In the genomic region with DNA sequence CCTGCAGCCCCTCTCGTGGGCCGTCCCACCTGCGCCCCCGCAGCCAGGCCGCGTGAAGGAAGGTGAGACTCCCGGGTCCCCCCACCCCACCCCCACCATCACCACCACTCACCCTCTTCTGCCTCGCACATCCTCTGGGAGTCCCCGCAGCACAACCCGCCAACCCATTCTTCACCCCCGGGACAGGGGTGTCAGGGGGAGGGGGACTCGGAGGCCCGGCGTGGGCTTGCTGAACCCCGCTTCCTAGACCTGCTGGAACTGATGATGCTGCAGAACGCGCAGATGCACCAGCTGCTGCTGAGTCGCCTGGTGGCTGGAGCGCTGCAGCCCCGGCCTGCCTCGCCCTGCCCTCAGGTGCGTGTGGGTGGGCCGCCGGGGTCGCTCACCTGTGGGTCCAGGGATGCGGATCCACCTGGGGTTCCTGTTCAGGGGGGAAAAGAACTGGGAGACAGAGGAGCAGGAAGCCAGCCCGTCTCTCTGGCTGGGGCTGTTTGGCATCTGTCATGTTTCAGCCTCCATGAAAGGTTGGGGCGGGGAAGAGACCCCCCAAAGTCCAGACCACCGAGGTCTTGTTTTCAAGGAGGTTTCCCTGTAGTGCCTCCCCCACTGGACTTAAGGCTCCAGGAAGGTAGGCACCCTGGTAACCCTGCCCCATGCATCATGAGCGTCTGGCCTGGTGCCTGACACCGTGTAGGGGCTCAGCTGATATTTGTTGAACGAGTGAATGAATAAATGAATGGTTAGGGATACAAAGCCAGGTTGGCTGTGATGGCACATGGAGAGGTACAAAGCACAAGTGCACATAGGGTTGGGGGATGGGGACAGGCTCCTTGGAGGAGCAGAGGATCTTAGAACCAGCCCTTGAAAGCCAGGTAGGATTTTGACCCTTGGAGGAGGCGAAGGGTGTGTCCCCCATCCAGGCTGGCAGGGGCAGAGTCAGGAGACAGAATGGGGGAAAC, we compare ENCODE assay signal across 8 cellular contexts. TPM values are rescaled to one million over a fixed set of nuclear protein-coding genes. Genes with fewer than 3 reads are reported as not detected.
DNase-seq lines count a peak whose midpoint lies in the region; ATAC-seq and TF ChIP-seq lines count a peak whose summit lies in the region.

No MANE protein-coding gene starts in this region.

- 41% methylated on average over 10 of the region's 33 CpGs for WGBS in esophagus muscularis mucosa

- TF ChIP-seq CTCF in GM12865 (IDR thresholded peaks at IDR 0.05; ENCODE audit: insufficient read depth, low read depth, low read length, missing control alignments) (no peak), SU-DHL-6 (IDR thresholded peaks at IDR 0.05; ENCODE audit: insufficient read depth, low read length, poor library complexity, severe bottlenecking) (no peak), esophagus muscularis mucosa (IDR thresholded peaks at IDR 0.05) (no peak)

- H3K4me2 ChIP-seq in SU-DHL-6 (ENCODE audit: low read depth, low read length, poor library complexity, severe bottlenecking): peak overlapping the region; percentile 44

- H3K36me3 ChIP-seq in SU-DHL-6 (ENCODE audit: low read length) (no peaks in the 10 kb centered on the region), esophagus muscularis mucosa (peaks cover 0 to 17% (median 4%) of the 10 kb centered on the region in 4 donors)

- H3K4me3 ChIP-seq in GM12865 (ENCODE audit: low read depth, low read length) (peak overlapping the region; percentile 77), SU-DHL-6 (ENCODE audit: insufficient read depth, low read length, poor library complexity, severe bottlenecking) (no peak overlapping the region), esophagus muscularis mucosa (peak overlapping the region; percentile 54 to 68 (median 58))

- peak overlapping the region; percentile 22; the same call in 1 of the 2 replicates for H3K9ac ChIP-seq in SU-DHL-6 (ENCODE audit: low read length)

- H3K27me3 ChIP-seq in SU-DHL-6 (ENCODE audit: low read length) (no peaks in the 10 kb centered on the region), esophagus muscularis mucosa (peaks cover 0 to 68% (median 16%) of the 10 kb centered on the region in 4 donors)

- H2AFZ ChIP-seq in SU-DHL-6 (ENCODE audit: low read depth, low read length, severe bottlenecking): no peak overlapping the region

- no peaks in the 10 kb centered on the region for H3K9me2 ChIP-seq in SU-DHL-6 (replicated peaks; ENCODE audit: insufficient read depth, low read length)

- H3K9me3 ChIP-seq in SU-DHL-6 (ENCODE audit: insufficient read depth, low read length): no peaks in the 10 kb centered on the region
- H3K9me3 ChIP-seq in esophagus muscularis mucosa: no peaks in the 10 kb centered on the region

- intact Hi-C loops in esophagus muscularis mucosa (cut with DNase I) (no loop called here), posterior vena cava (cut with DNase I) (no loop called here)

- no peak for DNase-seq in GM12865 (ENCODE audit: low read depth)
- DNase-seq in esophagus muscularis mucosa (ENCODE audit: extremely low spot score): no peak
- DNase-seq in posterior vena cava (ENCODE audit: low spot score): peak; percentile 56
- no peak for DNase-seq in NCI-H2029 treated with DMSO at 0.1 percent for 48 hours (lab: John Stamatoyannopoulos, UW)

- no peaks in the 10 kb centered on the region for H3K79me2 ChIP-seq in SU-DHL-6 (ENCODE audit: insufficient read depth, low read length)

- no peaks in the 10 kb centered on the region for H3F3A ChIP-seq in SU-DHL-6 (ENCODE audit: insufficient read depth)

- H3K4me1 ChIP-seq in esophagus muscularis mucosa: peaks cover 20 to 31% (median 25%) of the 10 kb centered on the region in 4 donors

- no peak overlapping the region for H3K27ac ChIP-seq in SU-DHL-6 (ENCODE audit: low read depth, low read length)
- peak overlapping the region in 2 of 4 donors; percentile 43 to 62 for H3K27ac ChIP-seq in esophagus muscularis mucosa (replicated peaks in 1 of 4)

- H4K20me1 ChIP-seq in SU-DHL-6 (ENCODE audit: low read depth, low read length): no peaks in the 10 kb centered on the region

- no peak for TF ChIP-seq POLR2A in esophagus muscularis mucosa (IDR thresholded peaks at IDR 0.05; ENCODE audit: low read depth)

- ATAC-seq in GM19023 (IDR thresholded peaks at IDR 0.05; ENCODE audit: unreplicated experiment) (no peak), GM18517 (IDR thresholded peaks at IDR 0.05; ENCODE audit: unreplicated experiment) (no peak), HG03039 (IDR thresholded peaks at IDR 0.05; ENCODE audit: unreplicated experiment) (no peak)

- TF ChIP-seq EP300 in esophagus muscularis mucosa (IDR thresholded peaks at IDR 0.05): no peak

RNA-seq across cellular contexts. Expression of a gene that starts 0.8 kb away (rescaled TPM):
- total RNA-seq in esophagus muscularis mucosa: under 1 TPM in 3 of 4 donors, not detected in 1; 0.23 to 0.42 (median 0.39) TPM
- total RNA-seq in posterior vena cava: under 1 TPM; 0.29 to 0.69 TPM

RNA-seq across cellular contexts. Expression of a gene that starts 21.4 kb away (rescaled TPM):
- total RNA-seq in esophagus muscularis mucosa (10 to 100 TPM; 22.4 to 75.1 (median 58.1) TPM), posterior vena cava (10 to 100 TPM; 26.7 to 36.4 TPM)

RNA-seq across cellular contexts. Expression of a gene that starts 26.3 kb away (rescaled TPM):
- total RNA-seq in esophagus muscularis mucosa (under 1 TPM; under 0.01 to 0.71 (median 0.20) TPM), posterior vena cava (1 to 10 TPM in 1 of 2 donors, under 1 TPM in 1; 0.76 to 2.2 TPM)
